ENCODE assay signal across 8 cellular contexts in the genomic region with DNA sequence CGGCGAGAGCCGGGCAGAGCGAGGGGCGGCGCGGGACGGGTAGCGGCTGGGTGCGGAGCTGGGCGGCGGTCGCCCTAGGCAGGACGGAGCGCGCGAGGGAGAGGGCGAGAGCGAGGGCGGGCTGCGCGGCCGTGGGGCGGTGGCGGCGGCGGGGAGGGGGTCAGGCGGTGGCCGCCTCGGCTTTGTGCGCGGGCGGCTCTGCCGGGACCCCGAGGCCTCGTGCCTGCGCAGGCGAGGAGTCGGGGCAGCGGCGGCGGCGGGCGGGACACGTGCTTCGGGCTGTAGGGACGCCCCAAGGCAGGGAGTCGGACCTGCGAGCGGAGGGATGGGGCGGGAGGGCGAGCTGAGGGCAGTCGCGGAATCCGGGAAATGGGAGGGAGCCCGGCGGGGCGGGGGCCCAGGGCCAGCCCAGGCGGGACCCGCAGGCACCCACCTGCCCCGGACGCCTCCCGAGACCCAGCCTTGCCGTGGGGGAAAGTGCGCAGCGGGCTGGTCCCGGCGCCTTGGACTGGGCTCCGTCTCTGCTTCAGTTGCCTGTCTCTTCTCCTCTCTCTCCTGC. TPM values are rescaled to one million over a fixed set of nuclear protein-coding genes. Genes with fewer than 3 reads are reported as not detected.
DNase-seq lines count a peak whose midpoint lies in the region; ATAC-seq and TF ChIP-seq lines count a peak whose summit lies in the region.

No MANE protein-coding gene starts in this region.

- peak; percentile 44 to 65 for ATAC-seq in natural killer cell treated with Interleukin-12 subunit alpha and Interleukin-12 subunit beta and Interleukin-15 and Interleukin-18, amount 100 ng/mL, for 72 hours
- no peak for ATAC-seq in GM21526 (IDR thresholded peaks at IDR 0.05; ENCODE audit: low FRiP score, unreplicated experiment)
- no peak for ATAC-seq in GM21515 (IDR thresholded peaks at IDR 0.05; ENCODE audit: unreplicated experiment)

- H3K27me3 Mint-ChIP-seq in T-helper 2 cell treated with Interferon-gamma antibody and Interleukin-4, amounts not matched to agents 5 μg/mL and 100 μg/mL, for 36 hours (ENCODE audit: low read depth) = peaks cover 72% of the 10 kb centered on the region
- peaks cover 48 to 62% of the 10 kb centered on the region in 2 donors for H3K27me3 Mint-ChIP-seq in natural killer cell treated with Interleukin-12 subunit alpha and Interleukin-12 subunit beta and Interleukin-15 and Interleukin-18, amount 100 ng/mL, for 72 hours

- H3K4me3 Mint-ChIP-seq in T-helper 2 cell treated with Interferon-gamma antibody and Interleukin-4, amounts not matched to agents 5 μg/mL and 100 μg/mL, for 36 hours = peak overlapping the region; percentile 72
- peak overlapping the region; percentile 53 for H3K4me3 Mint-ChIP-seq in natural killer cell treated with Interleukin-12 subunit alpha and Interleukin-12 subunit beta and Interleukin-15 and Interleukin-18, amount 100 ng/mL, for 72 hours

- DNase-seq in NCI-H82 (lab: John Stamatoyannopoulos, UW) (peak; percentile 51), NCI-H82 treated with DMSO at 0.1 percent for 48 hours (lab: John Stamatoyannopoulos, UW; ENCODE audit: unreplicated experiment) (no peak), fibroblast of pulmonary artery (ENCODE audit: low read depth) (no peak), CD1c-positive myeloid dendritic cell (ENCODE audit: extremely low spot score) (no peak)
- DNase-seq in T-helper 2 cell treated with Interferon-gamma antibody and Interleukin-4, amounts not matched to agents 5 μg/mL and 100 μg/mL, for 36 hours (ENCODE audit: low spot score) = no peak
- DNase-seq in natural killer cell treated with Interleukin-12 subunit alpha and Interleukin-12 subunit beta and Interleukin-15 and Interleukin-18, amount 100 ng/mL, for 72 hours (ENCODE audit: low spot score) = no peak

- no peak overlapping the region for H3K27ac Mint-ChIP-seq in T-helper 2 cell treated with Interferon-gamma antibody and Interleukin-4, amounts not matched to agents 5 μg/mL and 100 μg/mL, for 36 hours
- no peak overlapping the region for H3K27ac Mint-ChIP-seq in natural killer cell treated with Interleukin-12 subunit alpha and Interleukin-12 subunit beta and Interleukin-15 and Interleukin-18, amount 100 ng/mL, for 72 hours

- no peaks in the 10 kb centered on the region for H3K9me3 Mint-ChIP-seq in T-helper 2 cell treated with Interferon-gamma antibody and Interleukin-4, amounts not matched to agents 5 μg/mL and 100 μg/mL, for 36 hours
- H3K9me3 Mint-ChIP-seq in natural killer cell treated with Interleukin-12 subunit alpha and Interleukin-12 subunit beta and Interleukin-15 and Interleukin-18, amount 100 ng/mL, for 72 hours = no peaks in the 10 kb centered on the region

- TF ChIP-seq CTCF in fibroblast of pulmonary artery (IDR thresholded peaks at IDR 0.05; ENCODE audit: low read length, missing control alignments) = no peak

- H3K4me3 ChIP-seq in fibroblast of pulmonary artery (replicated peaks; ENCODE audit: low read depth, low read length) = peak overlapping the region; percentile 40

- H3K4me1 Mint-ChIP-seq in T-helper 2 cell treated with Interferon-gamma antibody and Interleukin-4, amounts not matched to agents 5 μg/mL and 100 μg/mL, for 36 hours (ENCODE audit: low read depth) = peaks cover 6% of the 10 kb centered on the region
- H3K4me1 Mint-ChIP-seq in natural killer cell treated with Interleukin-12 subunit alpha and Interleukin-12 subunit beta and Interleukin-15 and Interleukin-18, amount 100 ng/mL, for 72 hours (ENCODE audit: low read depth in 2 of 2) = peaks cover 6 to 7% of the 10 kb centered on the region in 2 donors

- H3K36me3 Mint-ChIP-seq in T-helper 2 cell treated with Interferon-gamma antibody and Interleukin-4, amounts not matched to agents 5 μg/mL and 100 μg/mL, for 36 hours (ENCODE audit: low read depth) = no peaks in the 10 kb centered on the region
- H3K36me3 Mint-ChIP-seq in natural killer cell treated with Interleukin-12 subunit alpha and Interleukin-12 subunit beta and Interleukin-15 and Interleukin-18, amount 100 ng/mL, for 72 hours = peaks cover 17% of the 10 kb centered on the region

RNA-seq across cellular contexts. Expression of a gene that starts 0.5 kb away (rescaled TPM):
- total RNA-seq in natural killer cell treated with Interleukin-12 subunit alpha and Interleukin-12 subunit beta and Interleukin-15 and Interleukin-18, amount 100 ng/mL, for 72 hours = not detected

Comparison
In these comparisons a context has a peak if more than half of its experiments do, and no peak if none do; other contexts are left out.
1. ATAC-seq: peak in natural killer cell treated with Interleukin-12 subunit alpha and Interleukin-12 subunit beta and Interleukin-15 and Interleukin-18, amount 100 ng/mL, for 72 hours (2 of 2); none in GM21526 (single experiment) and GM21515 (single experiment).